ENCODE assay signal across 8 cellular contexts in the genomic region with DNA sequence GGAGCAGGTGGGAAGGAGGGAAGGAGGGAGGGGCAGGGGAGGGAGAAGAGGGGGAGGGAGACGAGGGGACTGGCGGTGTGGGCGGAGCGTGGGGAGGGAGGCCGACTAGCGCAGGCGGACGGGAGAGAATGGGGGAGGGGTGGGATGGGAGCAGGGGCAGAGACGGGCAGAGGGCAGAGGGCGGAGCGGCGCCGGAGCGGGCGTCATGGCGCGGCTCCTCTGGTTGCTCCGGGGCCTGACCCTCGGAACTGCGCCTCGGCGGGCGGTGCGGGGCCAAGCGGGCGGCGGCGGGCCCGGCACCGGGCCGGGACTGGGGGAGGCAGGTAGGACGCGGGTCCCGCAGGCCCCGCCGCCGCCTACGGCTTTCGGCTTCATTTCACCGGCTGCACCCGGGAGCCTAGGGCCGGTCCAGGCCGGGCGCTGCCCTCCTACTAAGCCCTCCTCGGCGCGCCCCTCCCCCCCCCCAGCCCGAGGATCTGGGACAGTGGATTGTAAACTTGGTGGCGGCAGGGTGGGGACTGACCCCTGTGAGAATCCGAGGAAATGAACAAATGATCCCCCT. TPM values are rescaled to one million over a fixed set of nuclear protein-coding genes. Genes with fewer than 3 reads are reported as not detected.
DNase-seq lines count a peak whose midpoint lies in the region; ATAC-seq, FAIRE-seq and TF ChIP-seq lines count a peak whose summit lies in the region.

A gene (plus strand): TSS at position 176 of the 562 bp plus-strand sequence. CDS start 30 bp downstream, at position 206.

- peak within 1 kb of the TSS; percentile 64 for H3K4me3 ChIP-seq in astrocyte of the cerebellum (ENCODE audit: low read depth, low read length)

- DNase-seq in GM12892 (ENCODE audit: insufficient read length) (peak; percentile 67), NCI-H1105 treated with DMSO at 0.1 percent for 48 hours (lab: John Stamatoyannopoulos, UW) (peak; percentile 52), T-helper 22 cell (ENCODE audit: low read depth) (peak; percentile 66), astrocyte of the cerebellum (ENCODE audit: low read depth) (peak; percentile 81), hippocampal formation (lab: John Stamatoyannopoulos, UW) (peak; percentile 91 to 96), retina (peak; percentile 63), SK-N-DZ (ENCODE audit: low spot score) (no peak)

- TF ChIP-seq POLR2A in GM12892 (IDR thresholded peaks at IDR 0.05; ENCODE audit: low read depth, low read length), result peak; percentile 77; the same call in 1 of the 2 replicates

- TF ChIP-seq CTCF in astrocyte of the cerebellum (IDR thresholded peaks at IDR 0.05; ENCODE audit: low read depth, low read length, missing control alignments), result no peak

- peak; percentile 97 for FAIRE-seq in GM12892 (lab: Jason Lieb, UNC)

- in situ Hi-C loops in astrocyte of the cerebellum (cut with HindIII; ENCODE audit: low sequenced_read_pairs), result no loop called here

- peak; percentile 86 for ATAC-seq in HG02642 (IDR thresholded peaks at IDR 0.05; ENCODE audit: poor library complexity, unreplicated experiment)

RNA-seq across cellular contexts. Expression of the gene that starts here (rescaled TPM):
- polyA plus RNA-seq in GM12892 (2012; ENCODE audit: missing spikeins), result 7.7 TPM
- polyA plus RNA-seq in SK-N-DZ (2014; cell fraction: cytosol; rRNA removed), result 16.3 and 25.7 TPM in 2 replicates
- polyA plus RNA-seq in SK-N-DZ (2014; cell fraction: nucleus; rRNA removed), result 17.8 and 19.9 TPM in 2 replicates
